ENCODE assay signal across 14 cellular contexts in genomic region chr6:156434049-156434794, GRCh38.
DNase-seq lines count a peak whose midpoint lies in the region; ATAC-seq and TF ChIP-seq lines count a peak whose summit lies in the region.
"Had no signal": no experiment of that assay in that cellular context is flagged by ENCODE, and none has a peak within 500 bp of the region (broad histone marks: within the 10 kb centered on the region; RNA-seq: fewer than 3 reads in every experiment).

No MANE protein-coding gene starts in this region.

- CTCF ChIA-PET in SK-N-SH (lab: Yijun Ruan, JAX) = no interaction called here
- CTCF ChIA-PET in Panc1 (lab: Charles Lee) = no interaction called here
- CTCF ChIA-PET in activated CD8-positive, alpha-beta T cell treated with anti-CD3 and anti-CD28 coated beads for 36 hours (lab: Charles Lee) = interaction anchor here (0.6 kb wide), 1 partner anchor 18 kb away, joined by 4 read pairs; no protein-coding TSS in a partner anchor

- DNase-seq in SK-N-SH (no peak), Panc1 (ENCODE audit: low read depth, low spot score) (no peak), mucosa of descending colon (peak in 1 of 3 donors; percentile 40)
- DNase-seq in activated CD8-positive, alpha-beta T cell treated with anti-CD3 and anti-CD28 coated beads for 36 hours = no peak
- no peak for DNase-seq in activated CD4-positive, alpha-beta T cell treated with anti-CD3 and anti-CD28 coated beads for 1 hour
- DNase-seq: Calu3; CD8-positive, alpha-beta T cell; GM23248 had no signal

- H3K4me2 ChIP-seq in SK-N-SH = no peak overlapping the region
- H3K4me2 ChIP-seq: BLaER1 treated with 17β-estradiol and CSF1 and Interleukin-3, amounts not matched to agents 10 nM and 100 nM had no signal

- H3K4me1 ChIP-seq in SK-N-SH (ENCODE audit: control insufficient read depth in 1 of 2, insufficient read depth in 2 of 2, low read depth in 1 of 2, low read length in 1 of 2) (no peaks in the 10 kb centered on the region; a peak in 1 of 4 replicates), Panc1 (ENCODE audit: control insufficient read depth, insufficient read depth, low read length) (peaks cover 16% of the 10 kb centered on the region), mucosa of descending colon (ENCODE audit: low read depth) (peaks cover 10% of the 10 kb centered on the region)
- H3K4me1 ChIP-seq: HAP-1 had no signal

- H3K36me3 ChIP-seq in SK-N-SH (replicated peaks in 1 of 2; ENCODE audit: control insufficient read depth in 1 of 2, insufficient read depth in 2 of 2, low read length in 1 of 2) (no peaks in the 10 kb centered on the region), Panc1 (ENCODE audit: control insufficient read depth, insufficient read depth, low read length) (no peaks in the 10 kb centered on the region), mucosa of descending colon (ENCODE audit: low read depth) (no peaks in the 10 kb centered on the region)
- H3K36me3 ChIP-seq: BLaER1 treated with 17β-estradiol and CSF1 and Interleukin-3, amounts not matched to agents 10 nM and 100 nM; HAP-1 had no signal

- H3K4me3 ChIP-seq in SK-N-SH (ENCODE audit: low read depth in 2 of 2, low read length in 1 of 2) (no peak overlapping the region), Panc1 (ENCODE audit: low read depth in 2 of 2, low read length in 2 of 2) (no peak overlapping the region), mucosa of descending colon (no peak overlapping the region)
- H3K4me3 ChIP-seq: BLaER1 treated with 17β-estradiol and CSF1 and Interleukin-3, amounts not matched to agents 10 nM and 100 nM; GM23248; HAP-1 had no signal

- no peaks in the 10 kb centered on the region for H3K36me3 Mint-ChIP-seq in activated CD8-positive, alpha-beta T cell treated with anti-CD3 and anti-CD28 coated beads for 36 hours (ENCODE audit: low read depth)
- H3K36me3 Mint-ChIP-seq: CD8-positive, alpha-beta T cell had no signal

- no peak for TF ChIP-seq EP300 in SK-N-SH (IDR thresholded peaks at IDR 0.05; ENCODE audit: borderline replicate concordance in 1 of 2, low read depth in 1 of 2, low read length in 1 of 2)

- no peaks in the 10 kb centered on the region for H3F3A ChIP-seq in SK-N-SH (replicated peaks; ENCODE audit: insufficient read depth)

- H3K27ac ChIP-seq in SK-N-SH (ENCODE audit: low read depth in 2 of 2, low read length in 1 of 2) (no peak overlapping the region), Panc1 (ENCODE audit: low read length) (peak overlapping the region; percentile 82; the same call in 1 of the 2 replicates)
- H3K27ac ChIP-seq: BLaER1 treated with 17β-estradiol and CSF1 and Interleukin-3, amounts not matched to agents 10 nM and 100 nM; GM23248; HL-60 had no signal

- H3K79me2 ChIP-seq in SK-N-SH (ENCODE audit: insufficient read depth) = no peaks in the 10 kb centered on the region

- H3K9me3 Mint-ChIP-seq in activated CD8-positive, alpha-beta T cell treated with anti-CD3 and anti-CD28 coated beads for 36 hours = peaks cover 3% of the 10 kb centered on the region

- H3K9me3 ChIP-seq in SK-N-SH (no peaks in the 10 kb centered on the region), Panc1 (ENCODE audit: control insufficient read depth, insufficient read depth, low read depth, low read length) (no peaks in the 10 kb centered on the region), mucosa of descending colon (no peaks in the 10 kb centered on the region)
- H3K9me3 ChIP-seq: HAP-1 had no signal

- no peak overlapping the region for H3K27ac Mint-ChIP-seq in activated CD8-positive, alpha-beta T cell treated with anti-CD3 and anti-CD28 coated beads for 36 hours
- H3K27ac Mint-ChIP-seq: B cell; CD8-positive, alpha-beta T cell had no signal

- ATAC-seq in SK-N-SH treated with all-trans-retinoic acid at 6 μM for 48 hours (no peak), Panc1 (no peak), mucosa of descending colon (peak; percentile 65), HG02623 (IDR thresholded peaks at IDR 0.05; ENCODE audit: unreplicated experiment) (no peak)
- ATAC-seq in activated CD8-positive, alpha-beta T cell treated with anti-CD3 and anti-CD28 coated beads for 36 hours = no peak
- ATAC-seq: CD8-positive, alpha-beta T cell had no signal

- H4K20me1 ChIP-seq in SK-N-SH (ENCODE audit: insufficient read depth) = no peaks in the 10 kb centered on the region
- H4K20me1 ChIP-seq: BLaER1 treated with 17β-estradiol and CSF1 and Interleukin-3, amounts not matched to agents 10 nM and 100 nM had no signal

- H3K9me2 ChIP-seq in SK-N-SH = no peaks in the 10 kb centered on the region

- no peak overlapping the region for H2AFZ ChIP-seq in SK-N-SH (ENCODE audit: low read depth)
- H2AFZ ChIP-seq: GM23248 had no signal

- H3K27me3 ChIP-seq in SK-N-SH (ENCODE audit: insufficient read depth) = no peaks in the 10 kb centered on the region
- H3K27me3 ChIP-seq in Panc1 (ENCODE audit: control insufficient read depth, insufficient read depth, low read length) = no peaks in the 10 kb centered on the region
- H3K27me3 ChIP-seq: BLaER1 treated with 17β-estradiol and CSF1 and Interleukin-3, amounts not matched to agents 10 nM and 100 nM had no signal

- POLR2A ChIA-PET in SK-N-SH (lab: Yijun Ruan, JAX) (no interaction called here), Panc1 (lab: Charles Lee) (no interaction called here)
- POLR2A ChIA-PET in activated CD8-positive, alpha-beta T cell treated with anti-CD3 and anti-CD28 coated beads for 36 hours (lab: Charles Lee) = interaction anchor here (1.0 kb wide), 1 partner anchor 11 kb away, joined by 3 read pairs; no protein-coding TSS in a partner anchor

- no peak overlapping the region for H3K4me3 Mint-ChIP-seq in activated CD8-positive, alpha-beta T cell treated with anti-CD3 and anti-CD28 coated beads for 36 hours
- H3K4me3 Mint-ChIP-seq: B cell; CD8-positive, alpha-beta T cell had no signal

- BruUV-seq in Panc1 (replicated peaks; lab: Mats Ljungman, UMichigan) = no TSS peak

- no peak for TF ChIP-seq CTCF in SK-N-SH (IDR thresholded peaks at IDR 0.05)
- no peak for TF ChIP-seq CTCF in Panc1 (IDR thresholded peaks at IDR 0.05)
- TF ChIP-seq CTCF in mucosa of descending colon (IDR thresholded peaks at IDR 0.05) = no peak
- TF ChIP-seq CTCF in activated CD8-positive, alpha-beta T cell treated with anti-CD3 and anti-CD28 coated beads for 36 hours (IDR thresholded peaks at IDR 0.05) = no peak

- no peak for TF ChIP-seq RAD21 in SK-N-SH (IDR thresholded peaks at IDR 0.05; ENCODE audit: low read length)

- 64% methylated on average over 5 of the region's 5 CpGs for WGBS in SK-N-SH (ENCODE audit: low lambda C conversion rate)

- no peaks in the 10 kb centered on the region for H3K4me1 Mint-ChIP-seq in activated CD8-positive, alpha-beta T cell treated with anti-CD3 and anti-CD28 coated beads for 36 hours (ENCODE audit: low read depth)

- in situ Hi-C loops in Panc1 (cut with HindIII; ENCODE audit: low pct_unique_long_range_greater_than_20kb, low sequenced_read_pairs) = no loop called here

- peaks cover 4% of the 10 kb centered on the region for H3K27me3 Mint-ChIP-seq in activated CD8-positive, alpha-beta T cell treated with anti-CD3 and anti-CD28 coated beads for 36 hours

- H3K9ac ChIP-seq in SK-N-SH = no peak overlapping the region
- H3K9ac ChIP-seq: BLaER1 treated with 17β-estradiol and CSF1 and Interleukin-3, amounts not matched to agents 10 nM and 100 nM; GM23248 had no signal

- intact Hi-C loops in Panc1 (cut with micrococcal nuclease; ENCODE audit: unreplicated experiment) = no loop called here
- intact Hi-C loops in mucosa of descending colon (cut with DNase I, micrococcal nuclease) = no loop called here
- intact Hi-C loops in activated CD8-positive, alpha-beta T cell treated with anti-CD3 and anti-CD28 coated beads for 36 hours (cut with micrococcal nuclease) = no loop called here

TF ChIP-seq in SK-N-SH treated with all-trans-retinoic acid at 6 μM for 48 hours, 23 proteins besides CTCF, POLR2A, EP300 and RAD21:
- peak; percentile 98 for TF ChIP-seq ZNF8 (CRISPR knock-in tag; IDR thresholded peaks at IDR 0.05)
- TF ChIP-seq SNAI2 (CRISPR knock-in tag; IDR thresholded peaks at IDR 0.05) = no peak

TF ChIP-seq in SK-N-SH, 30 proteins besides CTCF, POLR2A, EP300 and RAD21:
- TF ChIP-seq POLR2AphosphoS5 (IDR thresholded peaks at IDR 0.05; ENCODE audit: low read depth, low read length) = no peak
- TF ChIP-seq NRF1 (IDR thresholded peaks at IDR 0.05; ENCODE audit: low read depth, low read length) = no peak
- no peak for TF ChIP-seq USF1 (IDR thresholded peaks at IDR 0.05; ENCODE audit: borderline replicate concordance, low read depth)
- no peak for TF ChIP-seq MXI1 (IDR thresholded peaks at IDR 0.05; ENCODE audit: low read depth, low read length)
- no peak for TF ChIP-seq JUND (IDR thresholded peaks at IDR 0.05)
- no peak for TF ChIP-seq FOXM1 (IDR thresholded peaks at IDR 0.05; ENCODE audit: low read depth)
- TF ChIP-seq SIN3A (IDR thresholded peaks at IDR 0.05; ENCODE audit: borderline replicate concordance, low read depth, low read length) = no peak
- no peak for TF ChIP-seq MEF2A (IDR thresholded peaks at IDR 0.05; ENCODE audit: borderline replicate concordance, low read depth)
- no peak for TF ChIP-seq TCF12 (IDR thresholded peaks at IDR 0.05)
